In the genomic region with DNA sequence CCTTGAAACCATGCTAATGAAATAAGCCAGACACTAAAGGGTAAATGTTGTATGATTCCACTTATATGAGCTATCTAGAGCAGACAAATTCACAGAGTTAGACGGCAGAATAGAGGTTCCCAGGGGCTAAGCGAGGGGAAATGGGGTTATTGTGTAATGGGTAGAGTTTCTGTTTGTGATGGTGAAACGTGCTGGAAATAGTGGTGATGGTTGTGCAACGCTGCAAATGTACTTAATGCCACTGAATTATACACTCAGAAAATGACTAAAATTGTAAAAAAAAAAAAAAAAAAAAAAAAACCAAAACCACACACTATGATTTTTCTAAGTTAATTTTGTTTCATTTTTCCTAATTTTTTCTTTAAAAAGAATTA, we compare ENCODE assay signal across 13 cellular contexts. TPM values are rescaled to one million over a fixed set of nuclear protein-coding genes. Genes with fewer than 3 reads are reported as not detected.
DNase-seq lines count a peak whose midpoint lies in the region; ATAC-seq, FAIRE-seq and TF ChIP-seq lines count a peak whose summit lies in the region.
"Had no signal": no experiment of that assay in that cellular context is flagged by ENCODE, and none has a peak within 500 bp of the region (broad histone marks: within the 10 kb centered on the region; RNA-seq: fewer than 3 reads in every experiment).

No MANE protein-coding gene starts in this region.

- peak; percentile 38 for FAIRE-seq in GM12892 (lab: Jason Lieb, UNC)
- FAIRE-seq: H1 had no signal

- no peak overlapping the region for H2AFZ ChIP-seq in ACC112 (ENCODE audit: low read length, unreplicated experiment)

- POLR2A ChIA-PET in activated CD8-positive, alpha-beta T cell treated with anti-CD3 and anti-CD28 coated beads for 36 hours (lab: Charles Lee) = interaction anchor here (0.6 kb wide), 1 partner anchor 303 kb away, joined by 3 read pairs; no protein-coding TSS in a partner anchor
- POLR2A ChIA-PET in RWPE1 (lab: Yijun Ruan, JAX; ENCODE audit: low non-redundant PET) = interaction anchor here (0.6 kb wide), 1 partner anchor 60 kb away, joined by 9 read pairs; no protein-coding TSS in a partner anchor

- H3K27ac Mint-ChIP-seq in activated CD8-positive, alpha-beta T cell treated with anti-CD3 and anti-CD28 coated beads for 36 hours = peak overlapping the region; percentile 8
- H3K27ac Mint-ChIP-seq: type B pancreatic cell had no signal

- H3K27me3 ChIP-seq in ACC112 (ENCODE audit: insufficient read depth, low read length) (no peaks in the 10 kb centered on the region), left lung (no peaks in the 10 kb centered on the region)
- H3K27me3 ChIP-seq: Peyer's patch had no signal

- peaks cover 45% of the 10 kb centered on the region for H3K4me1 Mint-ChIP-seq in activated CD8-positive, alpha-beta T cell treated with anti-CD3 and anti-CD28 coated beads for 36 hours (ENCODE audit: low read depth)

- H3K4me1 ChIP-seq in ACC112 (ENCODE audit: control insufficient read depth, insufficient read depth, low read length, unreplicated experiment) (peaks cover 29% of the 10 kb centered on the region), left lung (peaks cover 10 to 61% of the 10 kb centered on the region in 2 donors)

- no peak for ATAC-seq in activated CD8-positive, alpha-beta T cell treated with anti-CD3 and anti-CD28 coated beads for 36 hours
- ATAC-seq in left lung (peak; percentile 8), GM19035 (IDR thresholded peaks at IDR 0.05; ENCODE audit: unreplicated experiment) (no peak), GM21576 (IDR thresholded peaks at IDR 0.05; ENCODE audit: unreplicated experiment) (no peak), GM18502 (IDR thresholded peaks at IDR 0.05; ENCODE audit: poor library complexity, unreplicated experiment) (no peak)

- H3K27ac ChIP-seq in ACC112 (ENCODE audit: low read depth, low read length) (peak overlapping the region; percentile 96), left lung (peak overlapping the region in 1 of 2 donors; percentile 90), RWPE1 (no peak overlapping the region)
- H3K27ac ChIP-seq: Peyer's patch had no signal

- CTCF ChIA-PET in activated CD8-positive, alpha-beta T cell treated with anti-CD3 and anti-CD28 coated beads for 36 hours (lab: Charles Lee) = interaction anchor here (0.7 kb wide), 1 partner anchor 23 kb away, joined by 3 read pairs; no protein-coding TSS in a partner anchor
- CTCF ChIA-PET in RWPE1 (lab: Yijun Ruan, JAX) = no interaction called here

- TF ChIP-seq CTCF in activated CD8-positive, alpha-beta T cell treated with anti-CD3 and anti-CD28 coated beads for 36 hours (IDR thresholded peaks at IDR 0.05) = no peak
- no peak for TF ChIP-seq CTCF in left lung (IDR thresholded peaks at IDR 0.05)
- TF ChIP-seq CTCF in RWPE1 (conservative IDR thresholded peaks at IDR 0.05; ENCODE audit: low read depth) = no peak

- H3K9me3 ChIP-seq in left lung = no peaks in the 10 kb centered on the region
- H3K9me3 ChIP-seq: Peyer's patch had no signal

- DNase-seq in GM12892 (ENCODE audit: insufficient read length) (no peak), left lung (no peak), RWPE1 (ENCODE audit: low spot score) (no peak)
- no peak for DNase-seq in activated CD8-positive, alpha-beta T cell treated with anti-CD3 and anti-CD28 coated beads for 36 hours
- DNase-seq: cerebellar nuclear complex, DMS 273 treated with DMSO at 0.1 percent for 48 hours, Peyer's patch had no signal

- no peak for TF ChIP-seq POLR2A in GM12892 (IDR thresholded peaks at IDR 0.05; ENCODE audit: low read depth, low read length)

- H3K79me2 ChIP-seq in ACC112 (ENCODE audit: control insufficient read depth, insufficient read depth, low read length, unreplicated experiment) = no peaks in the 10 kb centered on the region

- intact Hi-C loops in activated CD8-positive, alpha-beta T cell treated with anti-CD3 and anti-CD28 coated beads for 36 hours (cut with micrococcal nuclease) = no loop called here
- intact Hi-C loops in left lung (cut with DNase I) = no loop called here

- H3K4me3 ChIP-seq in ACC112 (ENCODE audit: low read depth, low read length) (peak overlapping the region; percentile 50), left lung (no peak overlapping the region)
- H3K4me3 ChIP-seq: Peyer's patch had no signal

- peaks cover 8% of the 10 kb centered on the region for H3K36me3 ChIP-seq in ACC112 (ENCODE audit: insufficient read depth, low read length)
- peaks cover 0 to 21% of the 10 kb centered on the region in 2 donors for H3K36me3 ChIP-seq in left lung

- no peaks in the 10 kb centered on the region for H3K9me3 Mint-ChIP-seq in activated CD8-positive, alpha-beta T cell treated with anti-CD3 and anti-CD28 coated beads for 36 hours
- H3K9me3 Mint-ChIP-seq: type B pancreatic cell had no signal

- H3K36me3 Mint-ChIP-seq in activated CD8-positive, alpha-beta T cell treated with anti-CD3 and anti-CD28 coated beads for 36 hours (ENCODE audit: low read depth) = peaks cover 50% of the 10 kb centered on the region

- no peaks in the 10 kb centered on the region for H3K27me3 Mint-ChIP-seq in activated CD8-positive, alpha-beta T cell treated with anti-CD3 and anti-CD28 coated beads for 36 hours
- H3K27me3 Mint-ChIP-seq: type B pancreatic cell had no signal

- no peak overlapping the region for H3K4me3 Mint-ChIP-seq in activated CD8-positive, alpha-beta T cell treated with anti-CD3 and anti-CD28 coated beads for 36 hours
- H3K4me3 Mint-ChIP-seq: type B pancreatic cell had no signal

RNA-seq across cellular contexts. Expression of a gene that starts 30.0 kb away (rescaled TPM):
- 40.4 TPM for polyA plus RNA-seq in GM12892 (2012; ENCODE audit: missing spikeins)
- 10 to 100 TPM; 45.9 to 50.3 TPM for total RNA-seq in activated CD8-positive, alpha-beta T cell treated with anti-CD3 and anti-CD28 coated beads for 36 hours
- 10 to 100 TPM; 13.2 to 23.1 TPM for total RNA-seq in left lung

RNA-seq across cellular contexts. Expression of a gene that starts 31.6 kb away (rescaled TPM):
- 21.8 TPM for polyA plus RNA-seq in GM12892 (2012; ENCODE audit: missing spikeins)
- total RNA-seq in activated CD8-positive, alpha-beta T cell treated with anti-CD3 and anti-CD28 coated beads for 36 hours = 10 to 100 TPM; 16.9 to 18.6 TPM
- total RNA-seq in left lung = 10 to 100 TPM; 34.2 to 37.4 TPM

RNA-seq across cellular contexts. Expression of a gene that starts 43.1 kb away (rescaled TPM):
- 290 TPM for polyA plus RNA-seq in GM12892 (2012; ENCODE audit: missing spikeins)
- total RNA-seq in activated CD8-positive, alpha-beta T cell treated with anti-CD3 and anti-CD28 coated beads for 36 hours = 100 to 1,000 TPM; 198 to 203 TPM
- total RNA-seq in left lung = 100 to 1,000 TPM; 122 to 123 TPM

RNA-seq across cellular contexts. Expression of a gene that starts 54.9 kb away (rescaled TPM):
- polyA plus RNA-seq in GM12892 (2012; ENCODE audit: missing spikeins) = 95.0 TPM
- 100 to 1,000 TPM; 127 to 131 TPM for total RNA-seq in activated CD8-positive, alpha-beta T cell treated with anti-CD3 and anti-CD28 coated beads for 36 hours
- 100 to 1,000 TPM in 1 of 2 donors, 10 to 100 TPM in 1; 89.1 to 113 TPM for total RNA-seq in left lung
